ENCODE assay signal across 27 cellular contexts in the genomic region with DNA sequence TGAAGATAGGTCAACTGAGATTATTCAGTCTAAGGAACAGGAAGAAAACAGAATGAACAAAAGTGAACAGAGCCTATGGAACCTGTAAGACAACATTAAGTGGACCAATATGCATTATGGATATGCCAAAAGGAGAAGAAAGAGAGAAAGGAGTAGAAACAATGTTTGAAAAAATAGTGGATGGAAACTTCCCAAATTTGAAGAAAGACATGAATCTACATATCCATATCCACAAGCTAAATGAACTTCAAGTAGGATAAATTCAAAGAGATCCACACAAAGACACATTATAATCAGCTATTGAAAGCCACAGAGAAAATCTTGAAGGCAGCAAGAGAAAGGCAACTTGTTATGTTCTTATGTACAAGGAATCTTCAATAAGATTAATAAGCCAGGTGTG.
DNase-seq lines count a peak whose midpoint lies in the region; ATAC-seq, FAIRE-seq and TF ChIP-seq lines count a peak whose summit lies in the region.
"Had no signal": no experiment of that assay in that cellular context is flagged by ENCODE, and none has a peak within 500 bp of the region (broad histone marks: within the 10 kb centered on the region; RNA-seq: fewer than 3 reads in every experiment).

No MANE protein-coding gene starts in this region.

- no TSS peak for BruUV-seq in K562 (replicated peaks; lab: Mats Ljungman, UMichigan)
- BruUV-seq in PC-9 (replicated peaks; lab: Mats Ljungman, UMichigan) = no TSS peak

- H3K9me1 ChIP-seq in K562 (ENCODE audit: control insufficient read depth, insufficient read depth, low read length) = no peaks in the 10 kb centered on the region

- in situ Hi-C loops in K562 (cut with MboI) = no loop called here

- H3K27ac ChIP-seq in K562 (ENCODE audit: extremely low read depth, low read depth, low read length) (no peak overlapping the region), PC-9 (no peak overlapping the region)
- H3K27ac ChIP-seq: BLaER1 had no signal

- TF ChIP-seq RAD21 in K562 (CRISPR knock-in tag; conservative IDR thresholded peaks at IDR 0.05 in 1 of 2, IDR thresholded peaks at IDR 0.05 in 1 of 2) = no peak

- H3K4me3 Mint-ChIP-seq in WTC11 = no peak overlapping the region
- H3K4me3 Mint-ChIP-seq in endothelial cell (ENCODE audit: unreplicated experiment) = no peak overlapping the region
- H3K4me3 Mint-ChIP-seq: CD14-positive monocyte; CD4-positive, alpha-beta memory T cell; CD4-positive, CD25-positive, alpha-beta regulatory T cell; CD8-positive, alpha-beta memory T cell had no signal

- H3K79me2 ChIP-seq in K562 (ENCODE audit: control insufficient read depth, insufficient read depth, low read length) (no peaks in the 10 kb centered on the region), PC-9 (ENCODE audit: low read depth) (no peaks in the 10 kb centered on the region)

- DNase-seq in WTC11 (ENCODE audit: low spot score) = no peak
- DNase-seq in K562 (ENCODE audit: extremely low read depth in 1 of 4, low spot score in 3 of 4) = no peak
- no peak for DNase-seq in endothelial cell (ENCODE audit: low spot score)
- no peak for DNase-seq in PC-9
- DNase-seq in NCI-H345 (lab: John Stamatoyannopoulos, UW) = no peak
- DNase-seq in SK-N-DZ (ENCODE audit: low spot score) = no peak
- DNase-seq in activated CD4-positive, alpha-beta T cell treated with anti-CD3 and anti-CD28 coated beads, Interleukin-2, amount 50 U/mL, for 4 hours = no peak
- DNase-seq: 8988T; ACHN; BE2C; C1 segment of cervical spinal cord; CD4-positive, alpha-beta memory T cell; CD4-positive, CD25-positive, alpha-beta regulatory T cell; CD8-positive, alpha-beta memory T cell; COR-L47; DMS 273 treated with DMSO at 0.1 percent for 48 hours; DMS153; DMS53; DMS79; DND-41; EL; GDM1 had no signal

- H3K27me3 ChIP-seq in K562 (ENCODE audit: control insufficient read depth in 2 of 2, insufficient read depth in 2 of 2, low read length in 2 of 2) (no peaks in the 10 kb centered on the region), PC-9 (ENCODE audit: insufficient read depth, low read depth) (no peaks in the 10 kb centered on the region)
- H3K27me3 ChIP-seq: BE2C, BLaER1 had no signal

- H3K27me3 Mint-ChIP-seq in WTC11 (ENCODE audit: low read depth) (no peaks in the 10 kb centered on the region), endothelial cell (ENCODE audit: unreplicated experiment) (no peaks in the 10 kb centered on the region)
- H3K27me3 Mint-ChIP-seq: CD4-positive, alpha-beta memory T cell; CD8-positive, alpha-beta memory T cell had no signal

- no peaks in the 10 kb centered on the region for H3K9me2 ChIP-seq in PC-9 (ENCODE audit: insufficient read depth)

- peaks cover 2% of the 10 kb centered on the region; the same call in 1 of the 2 replicates for H3K9me3 ChIP-seq in K562 (replicated peaks; ENCODE audit: control insufficient read depth, insufficient read depth, low read depth, low read length)
- no peaks in the 10 kb centered on the region; the same call in 1 of the 2 replicates for H3K9me3 ChIP-seq in PC-9 (ENCODE audit: insufficient read depth, low read depth)
- H3K9me3 ChIP-seq: BE2C had no signal

- FAIRE-seq in K562 (lab: Jason Lieb, UNC) = no peak
- FAIRE-seq: A204.1, GM12878, GM18507 had no signal

- TF ChIP-seq EP300 in K562 (IDR thresholded peaks at IDR 0.05; ENCODE audit: low read length) = no peak

- POLR2A ChIA-PET in WTC11 (lab: Charles Lee) = no interaction called here
- POLR2A ChIA-PET in K562 (lab: Yijun Ruan, JAX) = no interaction called here
- POLR2A ChIA-PET in PC-9 (lab: Charles Lee; ENCODE audit: unreplicated experiment) = interaction anchor here (0.7 kb wide), 2 partner anchors 170 to 448 kb away, joined by 3 read pairs; no protein-coding TSS in a partner anchor

- ATAC-seq in WTC11 (no peak), K562 (no peak)
- ATAC-seq: GM12878 had no signal

- no peak for TF ChIP-seq CTCF in WTC11 (IDR thresholded peaks at IDR 0.05)
- TF ChIP-seq CTCF in K562 (IDR thresholded peaks at IDR 0.05 in 2 of 3, conservative IDR thresholded peaks at IDR 0.05 in 1 of 3; ENCODE audit: insufficient read depth in 2 of 3, low read depth in 1 of 3, low read length in 3 of 3) = no peak
- no peak for TF ChIP-seq CTCF in endothelial cell (IDR thresholded peaks at IDR 0.05; ENCODE audit: unreplicated experiment)
- TF ChIP-seq CTCF in PC-9 (conservative IDR thresholded peaks at IDR 0.05) = no peak

- peaks cover 18% of the 10 kb centered on the region for H3K4me1 Mint-ChIP-seq in WTC11
- peaks cover 21% of the 10 kb centered on the region for H3K4me1 Mint-ChIP-seq in endothelial cell (ENCODE audit: unreplicated experiment)
- H3K4me1 Mint-ChIP-seq: CD4-positive, alpha-beta memory T cell; CD8-positive, alpha-beta memory T cell had no signal

- H3K9me3 Mint-ChIP-seq in WTC11 = no peaks in the 10 kb centered on the region
- no peaks in the 10 kb centered on the region for H3K9me3 Mint-ChIP-seq in endothelial cell (ENCODE audit: unreplicated experiment)

- H3K4me1 ChIP-seq in K562 (replicated peaks in 1 of 2; ENCODE audit: control insufficient read depth in 2 of 2, insufficient read depth in 2 of 2, low read length in 2 of 2) (no peaks in the 10 kb centered on the region), PC-9 (replicated peaks; ENCODE audit: insufficient read depth) (no peaks in the 10 kb centered on the region)
- H3K4me1 ChIP-seq: BE2C, BLaER1 had no signal

- H3K27ac Mint-ChIP-seq in WTC11 (peak overlapping the region; percentile 16; the same call in 1 of the 2 replicates), endothelial cell (ENCODE audit: unreplicated experiment) (peak overlapping the region; percentile 45)
- H3K27ac Mint-ChIP-seq: CD4-positive, alpha-beta memory T cell; CD4-positive, CD25-positive, alpha-beta regulatory T cell; CD8-positive, alpha-beta memory T cell had no signal

- TF ChIP-seq POLR2A in K562 (conservative IDR thresholded peaks at IDR 0.05) = no peak

- H3K9ac ChIP-seq in K562 (ENCODE audit: insufficient read depth in 1 of 2, low read depth in 2 of 2, low read length in 2 of 2) = no peak overlapping the region
- H3K9ac ChIP-seq: BLaER1 had no signal

- intact Hi-C loops in K562 (cut with micrococcal nuclease) (no loop called here), PC-9 (cut with micrococcal nuclease; ENCODE audit: unreplicated experiment) (no loop called here)

- no peaks in the 10 kb centered on the region for H3F3A ChIP-seq in PC-9 (ENCODE audit: insufficient read depth, low read depth)

- H4K20me1 ChIP-seq in K562 (replicated peaks; ENCODE audit: control insufficient read depth, insufficient read depth, low read length) (no peaks in the 10 kb centered on the region), PC-9 (ENCODE audit: insufficient read depth) (no peaks in the 10 kb centered on the region)
- H4K20me1 ChIP-seq: BLaER1 had no signal

- H3K4me3 ChIP-seq in K562 (no peak overlapping the region), PC-9 (no peak overlapping the region)
- H3K4me3 ChIP-seq: BLaER1, GM12878 had no signal

- H3K36me3 Mint-ChIP-seq in WTC11 = peaks cover 7% of the 10 kb centered on the region; the same call in 1 of the 2 replicates
- H3K36me3 Mint-ChIP-seq in endothelial cell (ENCODE audit: low read depth, unreplicated experiment) = peaks cover 7% of the 10 kb centered on the region

- CTCF ChIA-PET in WTC11 (lab: Charles Lee) (no interaction called here), K562 (lab: Yijun Ruan, JAX; ENCODE audit: low intra/inter-chr PET ratio) (no interaction called here), PC-9 (lab: Charles Lee) (no interaction called here)

- H2AFZ ChIP-seq in K562 (ENCODE audit: low read depth, low read length) (no peak overlapping the region), PC-9 (no peak overlapping the region)

- H3K36me3 ChIP-seq in K562 (ENCODE audit: control insufficient read depth, insufficient read depth, low read length) (no peaks in the 10 kb centered on the region), PC-9 (ENCODE audit: low read depth) (no peaks in the 10 kb centered on the region)
- H3K36me3 ChIP-seq: BE2C had no signal

- H3K4me2 ChIP-seq in K562 (ENCODE audit: insufficient read depth, low read length) = no peak overlapping the region
- H3K4me2 ChIP-seq in PC-9 = no peak overlapping the region
- H3K4me2 ChIP-seq: BLaER1 had no signal

TF ChIP-seq in WTC11, 78 proteins besides CTCF, POLR2A, EP300 and RAD21 (continues in another document):
- TF ChIP-seq, protein P1, sequence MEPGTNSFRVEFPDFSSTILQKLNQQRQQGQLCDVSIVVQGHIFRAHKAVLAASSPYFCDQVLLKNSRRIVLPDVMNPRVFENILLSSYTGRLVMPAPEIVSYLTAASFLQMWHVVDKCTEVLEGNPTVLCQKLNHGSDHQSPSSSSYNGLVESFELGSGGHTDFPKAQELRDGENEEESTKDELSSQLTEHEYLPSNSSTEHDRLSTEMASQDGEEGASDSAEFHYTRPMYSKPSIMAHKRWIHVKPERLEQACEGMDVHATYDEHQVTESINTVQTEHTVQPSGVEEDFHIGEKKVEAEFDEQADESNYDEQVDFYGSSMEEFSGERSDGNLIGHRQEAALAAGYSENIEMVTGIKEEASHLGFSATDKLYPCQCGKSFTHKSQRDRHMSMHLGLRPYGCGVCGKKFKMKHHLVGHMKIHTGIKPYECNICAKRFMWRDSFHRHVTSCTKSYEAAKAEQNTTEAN (CRISPR knock-in tag; IDR thresholded peaks at IDR 0.05) = no peak
- TF ChIP-seq PRRX2 (CRISPR knock-in tag; IDR thresholded peaks at IDR 0.05) = no peak
- no peak for TF ChIP-seq GTF2I (CRISPR knock-in tag; conservative IDR thresholded peaks at IDR 0.05)
- no peak for TF ChIP-seq MYBL2 (CRISPR knock-in tag; IDR thresholded peaks at IDR 0.05)

TF ChIP-seq in K562, 482 proteins besides CTCF, POLR2A, EP300 and RAD21 (continues in another document):
- no peak for TF ChIP-seq E2F3 (CRISPR knock-in tag; IDR thresholded peaks at IDR 0.05)
- TF ChIP-seq, protein P2, sequence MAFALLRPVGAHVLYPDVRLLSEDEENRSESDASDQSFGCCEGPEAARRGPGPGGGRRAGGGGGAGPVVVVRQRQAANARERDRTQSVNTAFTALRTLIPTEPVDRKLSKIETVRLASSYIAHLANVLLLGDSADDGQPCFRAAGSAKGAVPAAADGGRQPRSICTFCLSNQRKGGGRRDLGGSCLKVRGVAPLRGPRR (CRISPR knock-in tag; IDR thresholded peaks at IDR 0.05) = no peak
- TF ChIP-seq, protein P3, sequence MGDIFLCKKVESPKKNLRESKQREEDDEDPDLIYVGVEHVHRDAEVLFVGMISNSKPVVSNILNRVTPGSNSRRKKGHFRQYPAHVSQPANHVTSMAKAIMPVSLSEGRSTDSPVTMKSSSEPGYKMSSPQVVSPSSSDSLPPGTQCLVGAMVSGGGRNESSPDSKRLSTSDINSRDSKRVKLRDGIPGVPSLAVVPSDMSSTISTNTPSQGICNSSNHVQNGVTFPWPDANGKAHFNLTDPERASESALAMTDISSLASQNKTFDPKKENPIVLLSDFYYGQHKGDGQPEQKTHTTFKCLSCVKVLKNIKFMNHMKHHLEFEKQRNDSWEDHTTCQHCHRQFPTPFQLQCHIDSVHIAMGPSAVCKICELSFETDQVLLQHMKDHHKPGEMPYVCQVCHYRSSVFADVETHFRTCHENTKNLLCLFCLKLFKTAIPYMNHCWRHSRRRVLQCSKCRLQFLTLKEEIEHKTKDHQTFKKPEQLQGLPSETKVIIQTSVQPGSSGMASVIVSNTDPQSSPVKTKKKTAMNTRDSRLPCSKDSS (IDR thresholded peaks at IDR 0.05; ENCODE audit: low read depth, partially characterized antibody) = peak; percentile 39
